Comparison of ENCODE assay signal across 14 cellular contexts in genomic region chr10:110057461-110057860, GRCh38. TPM values are rescaled to one million over a fixed set of nuclear protein-coding genes. Genes with fewer than 3 reads are reported as not detected.
DNase-seq lines count a peak whose midpoint lies in the region; ATAC-seq and TF ChIP-seq lines count a peak whose summit lies in the region.
"Had no signal": no experiment of that assay in that cellular context is flagged by ENCODE, and none has a peak within 500 bp of the region (broad histone marks: within the 10 kb centered on the region; RNA-seq: fewer than 3 reads in every experiment).

No MANE protein-coding gene starts in this region.

- no peak for DNase-seq in T-helper 2 cell treated with Interferon-gamma antibody and Interleukin-4, amounts not matched to agents 5 μg/mL and 100 μg/mL, for 36 hours (ENCODE audit: low spot score)
- DNase-seq in T-helper 2 cell (no peak), HFFc6 (peak; percentile 8), KBM-7 (no peak)
- DNase-seq in central memory CD8-positive, alpha-beta T cell (ENCODE audit: low spot score in 2 of 2) = no peak
- DNase-seq in stimulated activated CD4-positive, alpha-beta T cell treated with anti-CD3 and anti-CD28 coated beads, Interleukin-1b, Interleukin-23, amount 100 ng/mL, for 48 hours = no peak
- no peak for DNase-seq in stimulated activated CD8-positive, alpha-beta memory T cell treated with anti-CD3 and anti-CD28 coated beads, Interleukin-4, amount 100 ng/mL, for 48 hours
- DNase-seq: 8988T; activated CD4-positive, CD25-positive, alpha-beta regulatory T cell; MG63; NCI-H2171; nephron progenitor cell had no signal

- no peaks in the 10 kb centered on the region for H3K9me3 Mint-ChIP-seq in T-helper 2 cell treated with Interferon-gamma antibody and Interleukin-4, amounts not matched to agents 5 μg/mL and 100 μg/mL, for 36 hours
- no peaks in the 10 kb centered on the region for H3K9me3 Mint-ChIP-seq in HFFc6
- H3K9me3 Mint-ChIP-seq in central memory CD8-positive, alpha-beta T cell = no peaks in the 10 kb centered on the region
- H3K9me3 Mint-ChIP-seq: dendritic cell treated with granulocyte-macrophage colony-stimulating factor and Interleukin-4, amounts not matched to agents 40 ng/mL and 50 ng/mL, for 4 days; nephron progenitor cell had no signal

- no peaks in the 10 kb centered on the region for H3K27me3 Mint-ChIP-seq in T-helper 2 cell treated with Interferon-gamma antibody and Interleukin-4, amounts not matched to agents 5 μg/mL and 100 μg/mL, for 36 hours (ENCODE audit: low read depth)
- no peaks in the 10 kb centered on the region for H3K27me3 Mint-ChIP-seq in HFFc6 (ENCODE audit: insufficient read depth)
- no peaks in the 10 kb centered on the region for H3K27me3 Mint-ChIP-seq in central memory CD8-positive, alpha-beta T cell
- H3K27me3 Mint-ChIP-seq: dendritic cell treated with granulocyte-macrophage colony-stimulating factor and Interleukin-4, amounts not matched to agents 40 ng/mL and 50 ng/mL, for 4 days had no signal

- TF ChIP-seq CTCF in HFFc6 (IDR thresholded peaks at IDR 0.05) (no peak), neutrophil (IDR thresholded peaks at IDR 0.05) (no peak)

- in situ Hi-C loops in KBM-7 (cut with MboI; ENCODE audit: low pct_unique_long_range_greater_than_20kb, low sequenced_read_pairs) = no loop called here

- no peaks in the 10 kb centered on the region for H3K27me3 ChIP-seq in neutrophil
- H3K27me3 ChIP-seq: MG63 had no signal

- peak overlapping the region; percentile 35 for H3K4me3 Mint-ChIP-seq in T-helper 2 cell treated with Interferon-gamma antibody and Interleukin-4, amounts not matched to agents 5 μg/mL and 100 μg/mL, for 36 hours
- peak overlapping the region; percentile 44 for H3K4me3 Mint-ChIP-seq in HFFc6
- peak overlapping the region; percentile 72 for H3K4me3 Mint-ChIP-seq in central memory CD8-positive, alpha-beta T cell
- H3K4me3 Mint-ChIP-seq: nephron progenitor cell had no signal

- H3K36me3 Mint-ChIP-seq in T-helper 2 cell treated with Interferon-gamma antibody and Interleukin-4, amounts not matched to agents 5 μg/mL and 100 μg/mL, for 36 hours (ENCODE audit: low read depth) = peaks cover 5% of the 10 kb centered on the region
- H3K36me3 Mint-ChIP-seq in HFFc6 (ENCODE audit: low read depth) = no peaks in the 10 kb centered on the region
- peaks cover 5% of the 10 kb centered on the region for H3K36me3 Mint-ChIP-seq in central memory CD8-positive, alpha-beta T cell (ENCODE audit: insufficient read depth)

- H3K4me1 Mint-ChIP-seq in T-helper 2 cell treated with Interferon-gamma antibody and Interleukin-4, amounts not matched to agents 5 μg/mL and 100 μg/mL, for 36 hours (ENCODE audit: low read depth) = peaks cover 51% of the 10 kb centered on the region
- peaks cover 58% of the 10 kb centered on the region for H3K4me1 Mint-ChIP-seq in HFFc6 (ENCODE audit: low read depth)
- H3K4me1 Mint-ChIP-seq in central memory CD8-positive, alpha-beta T cell = peaks cover 63% of the 10 kb centered on the region

- H3K4me1 ChIP-seq in neutrophil (ENCODE audit: control insufficient read depth in 1 of 2, insufficient read depth in 1 of 2, low read depth in 1 of 2, low read length in 1 of 2) = peaks cover 12 to 16% of the 10 kb centered on the region in 2 experiments

- peak overlapping the region; percentile 22 for H3K27ac Mint-ChIP-seq in T-helper 2 cell treated with Interferon-gamma antibody and Interleukin-4, amounts not matched to agents 5 μg/mL and 100 μg/mL, for 36 hours
- peak overlapping the region; percentile 65 for H3K27ac Mint-ChIP-seq in HFFc6
- no peak overlapping the region for H3K27ac Mint-ChIP-seq in central memory CD8-positive, alpha-beta T cell (ENCODE audit: low read depth)

- no peak for ATAC-seq in central memory CD8-positive, alpha-beta T cell (replicated peaks; ENCODE audit: extremely low read depth, poor library complexity, severe bottlenecking)

- H3K9me3 ChIP-seq in neutrophil = no peaks in the 10 kb centered on the region
- H3K9me3 ChIP-seq: MG63 had no signal

- H3K27ac ChIP-seq in neutrophil = peak overlapping the region; percentile 13

- no peaks in the 10 kb centered on the region for H3K36me3 ChIP-seq in neutrophil
- H3K36me3 ChIP-seq: MG63 had no signal

- H3K4me3 ChIP-seq in neutrophil (ENCODE audit: low read depth in 1 of 2, low read length in 1 of 2) = no peak overlapping the region
- H3K4me3 ChIP-seq: MG63 had no signal

RNA-seq across cellular contexts. Expression of gene ADD3, which starts 49.7 kb away (rescaled TPM):
- 10 to 100 TPM; 46.4 to 57.4 (median 51.5) TPM for total RNA-seq in HFFc6 (2021; fragmentation: NEBNext Ultra II Directional; extraction: Animal tissue kit (Norgen Biotek cat#: 25700))
